Comparison of ENCODE assay signal across 8 cellular contexts in genomic region chr4:99087887-99088484, GRCh38. TPM values are rescaled to one million over a fixed set of nuclear protein-coding genes. Genes with fewer than 3 reads are reported as not detected.
DNase-seq lines count a peak whose midpoint lies in the region; ATAC-seq and TF ChIP-seq lines count a peak whose summit lies in the region.

No MANE protein-coding gene starts in this region.

- H3K4me3 ChIP-seq in BLaER1 (peak overlapping the region; percentile 85), heart right ventricle (peak overlapping the region; percentile 63 to 86 (median 76)), ovary (peak overlapping the region; percentile 56)

- H3K27me3 ChIP-seq in BLaER1 (no peaks in the 10 kb centered on the region), heart right ventricle (no peaks in the 10 kb centered on the region), ovary (no peaks in the 10 kb centered on the region)

- H3K9ac ChIP-seq in BLaER1: peak overlapping the region; percentile 95

- peak overlapping the region; percentile 84 for H3K4me2 ChIP-seq in BLaER1

- TF ChIP-seq CTCF in heart right ventricle (IDR thresholded peaks at IDR 0.05) (no peak), ovary (IDR thresholded peaks at IDR 0.05) (no peak)

- TF ChIP-seq EP300 in ovary (IDR thresholded peaks at IDR 0.05): no peak

- no peak for TF ChIP-seq POLR2A in ovary (IDR thresholded peaks at IDR 0.05)

- ATAC-seq in GM18517 (IDR thresholded peaks at IDR 0.05; ENCODE audit: unreplicated experiment): peak; percentile 33
- ATAC-seq in HG02981 (IDR thresholded peaks at IDR 0.05; ENCODE audit: unreplicated experiment): peak; percentile 24
- peak; percentile 72 to 80 (median 76) for ATAC-seq in heart right ventricle

- H3K36me3 ChIP-seq in BLaER1 (peaks cover 29% of the 10 kb centered on the region), heart right ventricle (peaks cover 0 to 36% (median 16%) of the 10 kb centered on the region in 9 donors), ovary (no peaks in the 10 kb centered on the region)

- peaks cover 38% of the 10 kb centered on the region for H3K4me1 ChIP-seq in BLaER1
- H3K4me1 ChIP-seq in heart right ventricle: peaks cover 0 to 63% (median 55%) of the 10 kb centered on the region in 9 donors
- peaks cover 7% of the 10 kb centered on the region for H3K4me1 ChIP-seq in ovary (ENCODE audit: insufficient read depth)

- peak overlapping the region; percentile 89 for H3K27ac ChIP-seq in BLaER1
- H3K27ac ChIP-seq in heart right ventricle: peak overlapping the region; percentile 90 to 97 (median 94)
- peak overlapping the region; percentile 77 to 89 for H3K27ac ChIP-seq in ovary

- intact Hi-C loops in heart right ventricle (cut with DNase I): loop anchor here in 3 of 10 donors (2.0 to 10.0 kb wide), 4 partner anchors 93 to 943 kb away; partner anchors contain the start of genes METAP1 (in 2 of the 3) and STPG2 (in 1 of the 3)
- intact Hi-C loops in ovary (cut with DNase I): loop anchor here in 1 of 4 donors (10.0 kb wide), 1 partner anchor 317 kb away; no protein-coding TSS in a partner anchor

- H3K9me3 ChIP-seq in BLaER1: no peaks in the 10 kb centered on the region
- no peaks in the 10 kb centered on the region for H3K9me3 ChIP-seq in heart right ventricle
- no peaks in the 10 kb centered on the region for H3K9me3 ChIP-seq in ovary

- DNase-seq in NCI-H526 treated with DMSO at 0.1 percent for 48 hours (lab: John Stamatoyannopoulos, UW) (peak; percentile 32), amniotic stem cell (lab: John Stamatoyannopoulos, UW) (peak; percentile 62), heart right ventricle (peak; percentile 44 to 49), ovary (peak; percentile 59 to 84 (median 73)), islet precursor cell (no peak)

- 3 to 4% methylated on average over 18 of the region's 18 CpGs for WGBS in heart right ventricle, 2 donors
- 1 to 2% (median 2%) methylated on average over 18 of the region's 18 CpGs for WGBS in ovary, 3 donors

- H4K20me1 ChIP-seq in BLaER1: peaks cover 4% of the 10 kb centered on the region; the same call in 1 of the 2 replicates

RNA-seq across cellular contexts. Expression of gene ADH5, which starts 0.6 kb away (rescaled TPM):
- 100 to 1,000 TPM; 150 to 254 (median 204) TPM for total RNA-seq in heart right ventricle
- polyA plus RNA-seq in heart right ventricle: 100 to 1,000 TPM in 1 of 2 donors, 10 to 100 TPM in 1; 62.3 to 109 TPM
- 100 to 1,000 TPM in 5 of 7 donors, 10 to 100 TPM in 2; 79.5 to 224 (median 148) TPM for total RNA-seq in ovary
- 100 to 1,000 TPM; 161 to 227 TPM for polyA plus RNA-seq in ovary

RNA-seq across cellular contexts. Expression of gene ADH4, which starts 56.1 kb away (rescaled TPM):
- not detected for total RNA-seq in heart right ventricle
- polyA plus RNA-seq in heart right ventricle: under 1 TPM in 1 of 2 donors, not detected in 1; 0.04 TPM
- total RNA-seq in ovary: under 1 TPM in 2 of 7 donors, not detected in 5; 0.33 to 0.72 TPM
- polyA plus RNA-seq in ovary: under 1 TPM in 1 of 2 donors, not detected in 1; 0.04 TPM

Comparison
In these comparisons a context has a peak if more than half of its experiments do, and no peak if none do; other contexts are left out.
1. ATAC-seq: peak in every context shown above with its lines; median percentile 76 in heart right ventricle; 33 in GM18517; 24 in HG02981.